ENCODE assay signal across 1 cellular context in genomic region chr19:6588508-6589345, GRCh38.
TF ChIP-seq lines count a peak whose summit lies in the region.

No MANE protein-coding gene starts in this region.

TF ChIP-seq in GM12878, 131 proteins besides CTCF, POLR2A, EP300 and RAD21 (continued from another document):
- TF ChIP-seq, protein P1, sequence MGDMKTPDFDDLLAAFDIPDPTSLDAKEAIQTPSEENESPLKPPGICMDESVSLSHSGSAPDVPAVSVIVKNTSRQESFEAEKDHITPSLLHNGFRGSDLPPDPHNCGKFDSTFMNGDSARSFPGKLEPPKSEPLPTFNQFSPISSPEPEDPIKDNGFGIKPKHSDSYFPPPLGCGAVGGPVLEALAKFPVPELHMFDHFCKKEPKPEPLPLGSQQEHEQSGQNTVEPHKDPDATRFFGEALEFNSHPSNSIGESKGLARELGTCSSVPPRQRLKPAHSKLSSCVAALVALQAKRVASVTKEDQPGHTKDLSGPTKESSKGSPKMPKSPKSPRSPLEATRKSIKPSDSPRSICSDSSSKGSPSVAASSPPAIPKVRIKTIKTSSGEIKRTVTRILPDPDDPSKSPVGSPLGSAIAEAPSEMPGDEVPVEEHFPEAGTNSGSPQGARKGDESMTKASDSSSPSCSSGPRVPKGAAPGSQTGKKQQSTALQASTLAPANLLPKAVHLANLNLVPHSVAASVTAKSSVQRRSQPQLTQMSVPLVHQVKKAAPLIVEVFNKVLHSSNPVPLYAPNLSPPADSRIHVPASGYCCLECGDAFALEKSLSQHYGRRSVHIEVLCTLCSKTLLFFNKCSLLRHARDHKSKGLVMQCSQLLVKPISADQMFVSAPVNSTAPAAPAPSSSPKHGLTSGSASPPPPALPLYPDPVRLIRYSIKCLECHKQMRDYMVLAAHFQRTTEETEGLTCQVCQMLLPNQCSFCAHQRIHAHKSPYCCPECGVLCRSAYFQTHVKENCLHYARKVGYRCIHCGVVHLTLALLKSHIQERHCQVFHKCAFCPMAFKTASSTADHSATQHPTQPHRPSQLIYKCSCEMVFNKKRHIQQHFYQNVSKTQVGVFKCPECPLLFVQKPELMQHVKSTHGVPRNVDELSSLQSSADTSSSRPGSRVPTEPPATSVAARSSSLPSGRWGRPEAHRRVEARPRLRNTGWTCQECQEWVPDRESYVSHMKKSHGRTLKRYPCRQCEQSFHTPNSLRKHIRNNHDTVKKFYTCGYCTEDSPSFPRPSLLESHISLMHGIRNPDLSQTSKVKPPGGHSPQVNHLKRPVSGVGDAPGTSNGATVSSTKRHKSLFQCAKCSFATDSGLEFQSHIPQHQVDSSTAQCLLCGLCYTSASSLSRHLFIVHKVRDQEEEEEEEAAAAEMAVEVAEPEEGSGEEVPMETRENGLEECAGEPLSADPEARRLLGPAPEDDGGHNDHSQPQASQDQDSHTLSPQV (IDR thresholded peaks at IDR 0.05), result no peak
- TF ChIP-seq CHD1 (IDR thresholded peaks at IDR 0.05; ENCODE audit: low read depth, low read length), result no peak
- TF ChIP-seq CBFB (IDR thresholded peaks at IDR 0.05; ENCODE audit: low read depth), result no peak
- no peak for TF ChIP-seq TCF12 (IDR thresholded peaks at IDR 0.05; ENCODE audit: low read depth, low read length)
- TF ChIP-seq CBX5 (IDR thresholded peaks at IDR 0.05; ENCODE audit: low read depth), result no peak
- 0 out of 2 replicates have a peak, but pooled peaks have one; percentile 7 for TF ChIP-seq MXI1 (IDR thresholded peaks at IDR 0.05; ENCODE audit: low read depth, low read length)
- TF ChIP-seq NFIC (IDR thresholded peaks at IDR 0.05; ENCODE audit: low read depth, low read length), result 0 out of 2 replicates have a peak, but pooled peaks have one; percentile 28
- 0 out of 2 replicates have a peak, but pooled peaks have one; percentile 4 for TF ChIP-seq BCL11A (IDR thresholded peaks at IDR 0.05; ENCODE audit: low read depth, low read length)
